9 cellular contexts compared by ENCODE assay signal in genomic region chr6:10429638-10430427, GRCh38. TPM values are rescaled to one million over a fixed set of nuclear protein-coding genes. Genes with fewer than 3 reads are reported as not detected.
A peak's percentile ranks its signal among the peaks of the same experiment; 100 is the strongest.
DNase-seq lines count a peak whose midpoint lies in the region; ATAC-seq and TF ChIP-seq lines count a peak whose summit lies in the region.
"Had no signal": no experiment of that assay in that cellular context is flagged by ENCODE, and none has a peak within 500 bp of the region (broad histone marks: within the 10 kb centered on the region; RNA-seq: fewer than 3 reads in every experiment).

No MANE protein-coding gene starts in this region.

- H3K9ac ChIP-seq in KMS-11 (no peak overlapping the region), fibroblast of lung (ENCODE audit: insufficient read depth, low read length) (no peak overlapping the region)

- H4K20me1 ChIP-seq in GM23338 (replicated peaks; ENCODE audit: insufficient read depth) (no peaks in the 10 kb centered on the region), KMS-11 (ENCODE audit: insufficient read depth) (no peaks in the 10 kb centered on the region), fibroblast of lung (ENCODE audit: control insufficient read depth, extremely low read depth, insufficient read depth, low read length) (no peaks in the 10 kb centered on the region)

- no peaks in the 10 kb centered on the region for H3K9me2 ChIP-seq in GM23338 (ENCODE audit: insufficient read depth)

- ATAC-seq in GM23338: peak; percentile 14; the same call in 2 of the 3 replicates

- H3K4me3 ChIP-seq in GM23338 (no peak overlapping the region), KMS-11 (IDR thresholded peaks at IDR 0.05; ENCODE audit: insufficient read depth, low read depth, low read length) (no peak overlapping the region), fibroblast of lung (replicated peaks in 1 of 4; ENCODE audit: control extremely low read depth in 1 of 4, insufficient read depth in 1 of 4, low read depth in 3 of 4, low read length in 4 of 4) (no peak overlapping the region)

- H3K9me3 Mint-ChIP-seq in GM23338: no peaks in the 10 kb centered on the region; the same call in 1 of the 3 replicates

- peak; percentile 83 to 85 for TF ChIP-seq CTCF in GM23338 (conservative IDR thresholded peaks at IDR 0.05; ENCODE audit: low read depth in 2 of 2)
- TF ChIP-seq CTCF in KMS-11 (conservative IDR thresholded peaks at IDR 0.05; ENCODE audit: low read depth, low read length): peak; percentile 75
- peak; percentile 21 to 56 for TF ChIP-seq CTCF in fibroblast of lung (conservative IDR thresholded peaks at IDR 0.05 in 1 of 2, IDR thresholded peaks at IDR 0.05 in 1 of 2; ENCODE audit: low read depth in 1 of 2, low read length in 2 of 2)

- H3K27ac ChIP-seq in GM23338 (ENCODE audit: low read depth): no peak overlapping the region
- H3K27ac ChIP-seq in KMS-11: no peak overlapping the region
- no peak overlapping the region for H3K27ac ChIP-seq in fibroblast of lung (ENCODE audit: insufficient read depth, low read length)

- H3K4me2 ChIP-seq in GM23338 (no peak overlapping the region), KMS-11 (no peak overlapping the region; the same call in 1 of the 2 replicates), fibroblast of lung (ENCODE audit: extremely low read depth, insufficient read depth, low read length) (no peak overlapping the region)

- H3K27me3 Mint-ChIP-seq in GM23338 (ENCODE audit: insufficient read depth, low read depth, poor library complexity): peaks cover 60% of the 10 kb centered on the region

- H3K27me3 ChIP-seq in GM23338 (ENCODE audit: insufficient read depth) (peaks cover 52% of the 10 kb centered on the region), KMS-11 (ENCODE audit: insufficient read depth, low read depth) (no peaks in the 10 kb centered on the region), fibroblast of lung (ENCODE audit: control insufficient read depth, insufficient read depth, low read length) (peaks cover 9% of the 10 kb centered on the region)

- no peaks in the 10 kb centered on the region for H3K36me3 Mint-ChIP-seq in GM23338 (ENCODE audit: low read depth)

- DNase-seq in A172 (ENCODE audit: low spot score) (peak; percentile 74), ELR (ENCODE audit: low read depth) (peak; percentile 83), GM23338 (ENCODE audit: low spot score) (peak; percentile 78), SHP77 treated with DMSO at 0.1 percent for 48 hours (lab: John Stamatoyannopoulos, UW) (peak; percentile 38), fibroblast of lung (ENCODE audit: low read depth in 2 of 2) (peak; percentile 42 to 58), retina (peak; percentile 46)
- no peak for DNase-seq in activated CD4-positive, CD25-positive, alpha-beta regulatory T cell (lab: John Stamatoyannopoulos, UW)

- H3K4me3 Mint-ChIP-seq in GM23338: no peak overlapping the region

- peaks cover 11% of the 10 kb centered on the region for H3F3A ChIP-seq in GM23338 (replicated peaks; ENCODE audit: low read depth)

- H3K4me1 ChIP-seq in GM23338 (ENCODE audit: insufficient read depth) (peaks cover 33% of the 10 kb centered on the region), KMS-11 (ENCODE audit: low read depth, poor library complexity, severe bottlenecking) (peaks cover 19% of the 10 kb centered on the region), fibroblast of lung (ENCODE audit: control insufficient read depth, extremely low read depth, insufficient read depth, low read length) (no peaks in the 10 kb centered on the region)

- no peak overlapping the region for H3K27ac Mint-ChIP-seq in GM23338

- no peaks in the 10 kb centered on the region for H3K79me2 ChIP-seq in GM23338 (replicated peaks; ENCODE audit: insufficient read depth)
- H3K79me2 ChIP-seq in KMS-11 (ENCODE audit: insufficient read depth, low read depth): no peaks in the 10 kb centered on the region
- no peaks in the 10 kb centered on the region for H3K79me2 ChIP-seq in fibroblast of lung (ENCODE audit: control insufficient read depth, insufficient read depth, low read length)

- H2AFZ ChIP-seq in GM23338: no peak overlapping the region
- peak overlapping the region; percentile 35; the same call in 1 of the 2 replicates for H2AFZ ChIP-seq in KMS-11 (ENCODE audit: low read depth)
- H2AFZ ChIP-seq in fibroblast of lung (ENCODE audit: low read length): no peak overlapping the region

- H3K36me3 ChIP-seq in GM23338 (ENCODE audit: insufficient read depth) (no peaks in the 10 kb centered on the region), KMS-11 (ENCODE audit: insufficient read depth) (no peaks in the 10 kb centered on the region), fibroblast of lung (ENCODE audit: control insufficient read depth, insufficient read depth, low read length) (no peaks in the 10 kb centered on the region)

- peaks cover 25% of the 10 kb centered on the region for H3K4me1 Mint-ChIP-seq in GM23338

- no peaks in the 10 kb centered on the region for H3K9me3 ChIP-seq in fibroblast of lung (ENCODE audit: control insufficient read depth, insufficient read depth, low read depth, low read length)

TF ChIP-seq in GM23338, 12 proteins besides CTCF, POLR2A, EP300 and RAD21:
- TF ChIP-seq CREB1 (CRISPR knock-in tag; IDR thresholded peaks at IDR 0.05; ENCODE audit: low read depth): no peak
- TF ChIP-seq STAT1 (IDR thresholded peaks at IDR 0.05; ENCODE audit: unreplicated experiment): no peak
- TF ChIP-seq EZH2 (IDR thresholded peaks at IDR 0.05; ENCODE audit: low read depth, unreplicated experiment): no peak
- TF ChIP-seq ZNF462 (CRISPR knock-in tag; IDR thresholded peaks at IDR 0.05): no peak
- TF ChIP-seq ZNF114 (CRISPR knock-in tag; IDR thresholded peaks at IDR 0.05): no peak
TF ChIP-seq in GM23338: peak in this region for 0.

RNA-seq across cellular contexts. Expression of gene TFAP2A, which starts 15.0 kb away (rescaled TPM):
- 5.2 TPM in 2 replicates for total RNA-seq in A172 (2014; rRNA removed; shearing (Covaris generic))
- total RNA-seq in GM23338 (2014; rRNA removed; shearing (Covaris generic)): not detected in 2 replicates
- polyA plus RNA-seq in GM23338 (2016; fragmentation: Nextera tagmentation; extraction: Ambion mirVana) (0.21 TPM in 1 of 2 replicates, not detected in the other), fibroblast of lung (0.03 and 0.05 TPM in 2 replicates)
- total RNA-seq in fibroblast of lung: not detected in 2 replicates
- 0.10 and 0.29 TPM in 2 replicates for polyA plus RNA-seq in fibroblast of lung (2012)
- polyA minus RNA-seq in fibroblast of lung (ENCODE audit: low replicate concordance): not detected in 2 replicates
- total RNA-seq: mononuclear cell had no signal

Comparison
In these comparisons a context has a peak if more than half of its experiments do, and no peak if none do; other contexts are left out.
1. DNase-seq: peak in A172 (single experiment), ELR (single experiment), GM23338 (single experiment), SHP77 treated with DMSO at 0.1 percent for 48 hours (single experiment), fibroblast of lung (2 of 2) and retina (single experiment); none in activated CD4-positive, CD25-positive, alpha-beta regulatory T cell (0 of 4).
2. Peak in every context shown above with its lines, with median percentiles within 50 percentile points of each other: CTCF ChIP-seq.